ENCODE assay signal across 32 cellular contexts in the genomic region with DNA sequence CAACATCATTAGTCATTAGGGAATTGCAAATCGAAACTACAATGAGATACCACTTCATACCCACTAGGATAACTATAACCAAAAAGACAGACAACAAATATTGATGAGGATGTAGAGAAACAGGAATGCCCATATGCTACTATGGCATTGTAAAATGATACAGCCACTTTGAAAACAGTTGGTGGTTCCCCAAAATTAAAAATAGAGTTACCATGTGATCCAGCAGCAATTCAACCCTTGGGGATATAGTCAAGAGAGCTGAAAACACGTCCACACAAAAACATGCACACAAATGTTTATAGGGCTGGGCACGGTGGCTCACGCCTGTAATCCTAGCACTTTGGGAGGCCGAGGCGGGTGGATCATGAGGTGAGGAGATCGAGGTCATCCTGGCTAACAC.
DNase-seq lines count a peak whose midpoint lies in the region; ATAC-seq lines count a peak whose summit lies in the region.
"Had no signal": no experiment of that assay in that cellular context is flagged by ENCODE, and none has a peak within 500 bp of the region (broad histone marks: within the 10 kb centered on the region; RNA-seq: fewer than 3 reads in every experiment).

No MANE protein-coding gene starts in this region.

- ATAC-seq in GM19328 (IDR thresholded peaks at IDR 0.05; ENCODE audit: unreplicated experiment) (no peak), HG03097 (IDR thresholded peaks at IDR 0.05; ENCODE audit: low FRiP score, unreplicated experiment) (no peak)
- ATAC-seq: activated CD4-positive, CD25-positive, alpha-beta regulatory T cell treated with anti-CD3 and anti-CD28 coated beads, Interleukin-2, amount 50 U/mL, for 24 hours; activated T-helper 17 cell treated with anti-CD3 and anti-CD28 coated beads, Interleukin-2, amount 50 U/mL, for 72 hours; gastroesophageal sphincter; lower lobe of right lung; stimulated activated naive CD8-positive, alpha-beta T cell treated with anti-CD3 and anti-CD28 coated beads, Interleukin-15, amount 100 ng/mL, for 72 hours had no signal

- no peaks in the 10 kb centered on the region for H4K20me1 ChIP-seq in BLaER1

- H3K27ac ChIP-seq in BLaER1: no peak overlapping the region
- H3K27ac ChIP-seq: breast epithelium, gastroesophageal sphincter, hepatocyte, KMS-11, lower lobe of right lung, pancreas, thoracic aorta, uterus had no signal

- H3K4me2 ChIP-seq in BLaER1: peak overlapping the region; percentile 90
- H3K4me2 ChIP-seq: hepatocyte, KMS-11, SK-N-SH had no signal

- H3K36me3 ChIP-seq in BLaER1: no peaks in the 10 kb centered on the region
- H3K36me3 ChIP-seq: breast epithelium, gastroesophageal sphincter, lower lobe of right lung, pancreas, thoracic aorta, uterus had no signal

- H3K9ac ChIP-seq in BLaER1: no peak overlapping the region
- H3K9ac ChIP-seq: KMS-11, SK-N-SH had no signal

- H3K4me3 ChIP-seq in BLaER1: no peak overlapping the region
- H3K4me3 ChIP-seq: breast epithelium, gastroesophageal sphincter, hepatocyte, lower lobe of right lung, pancreas, skin epidermis, thoracic aorta, uterus had no signal

- DNase-seq in NOMO-1 treated with DMSO at 0.1 percent for 48 hours (lab: John Stamatoyannopoulos, UW; ENCODE audit: unreplicated experiment) (peak; percentile 63), NOMO-1 treated with dmso at 0.1 percent for 144 hours (lab: John Stamatoyannopoulos, UW; ENCODE audit: unreplicated experiment) (no peak), NCI-H2171 treated with DMSO at 0.1 percent for 48 hours (lab: John Stamatoyannopoulos, UW) (peak; percentile 81), medulla oblongata (ENCODE audit: extremely low spot score) (peak; percentile 59), AG20443 (ENCODE audit: low spot score) (no peak)
- DNase-seq: activated CD4-positive, alpha-beta memory T cell treated with anti-CD3 and anti-CD28 coated beads for 36 hours; activated naive CD4-positive, alpha-beta T cell treated with anti-CD3 and anti-CD28 coated beads, Interleukin-2, amount 50 U/mL, for 16 hours; DMS 273 treated with DMSO at 0.1 percent for 48 hours; effector CD4-positive, alpha-beta T cell; HFFc6; lower lobe of right lung; MM.1S; NCI-H1436; NCI-H2081 treated with DMSO at 0.1 percent for 48 hours; NCI-H446 treated with DMSO at 0.1 percent for 48 hours; NCI-H82; pancreas; retina; SK-N-SH; stimulated activated naive CD8-positive, alpha-beta T cell treated with anti-CD3 and anti-CD28 coated beads, Interleukin-15, amount 100 ng/mL, for 72 hours; uterus had no signal

- no peaks in the 10 kb centered on the region; the same call in 1 of the 2 replicates for H3K9me3 ChIP-seq in BLaER1
- H3K9me3 ChIP-seq: breast epithelium, gastroesophageal sphincter, lower lobe of right lung, pancreas, SK-N-SH, thoracic aorta, uterus had no signal

- no peaks in the 10 kb centered on the region for H3K27me3 ChIP-seq in BLaER1
- H3K27me3 ChIP-seq: breast epithelium, gastroesophageal sphincter, hepatocyte, pancreas, uterus had no signal

- H3K4me1 ChIP-seq in BLaER1: peaks cover 90% of the 10 kb centered on the region
- H3K4me1 ChIP-seq: breast epithelium, gastroesophageal sphincter, uterus had no signal

Comparison
In these comparisons a context has a peak if more than half of its experiments do, and no peak if none do; other contexts are left out.
1. DNase-seq: peak in NOMO-1 treated with DMSO at 0.1 percent for 48 hours (single experiment), NCI-H2171 treated with DMSO at 0.1 percent for 48 hours (single experiment) and medulla oblongata (single experiment); none in NOMO-1 treated with dmso at 0.1 percent for 144 hours (single experiment) and AG20443 (single experiment).